Comparison of ENCODE assay signal across 8 cellular contexts in the genomic region with DNA sequence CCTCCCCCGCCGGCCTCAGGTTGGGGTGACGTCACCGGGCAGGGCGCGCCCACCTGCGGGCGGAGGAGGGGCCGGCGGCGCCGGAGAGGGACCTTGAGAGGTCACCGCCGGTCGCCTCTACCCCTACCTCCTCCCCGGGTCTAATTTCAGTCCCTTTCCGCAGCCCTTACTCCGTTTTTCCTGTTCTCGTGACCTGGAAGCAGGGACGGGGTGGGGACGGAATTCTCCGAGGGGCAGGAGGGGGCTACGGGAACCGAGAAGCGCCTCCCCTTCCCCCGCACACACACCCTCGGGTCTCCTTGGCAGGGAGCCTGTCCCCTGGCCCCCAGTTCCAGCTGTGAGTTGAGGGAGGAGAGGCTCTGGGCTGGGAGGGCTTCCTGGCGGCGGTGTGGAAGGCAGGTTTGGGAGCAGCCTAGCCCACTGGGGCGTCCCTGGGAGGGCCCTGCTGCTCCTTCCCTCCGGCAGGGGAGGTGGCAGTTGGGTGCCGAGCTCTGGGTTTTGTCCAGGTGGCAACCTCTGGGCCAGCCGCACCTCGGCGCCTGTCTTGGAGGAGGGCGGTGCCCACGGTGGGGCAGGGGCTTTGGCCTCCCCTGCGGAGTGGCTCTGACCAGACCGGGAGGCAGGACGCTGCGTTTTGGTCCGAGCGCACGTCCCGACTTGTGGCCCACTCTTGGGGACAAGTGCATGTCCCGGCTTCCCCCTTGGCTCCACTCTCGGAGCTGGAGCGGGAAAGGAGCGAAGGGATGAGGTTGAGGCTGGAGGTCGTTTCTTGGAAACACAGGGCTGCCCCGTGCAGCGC. TPM values are rescaled to one million over a fixed set of nuclear protein-coding genes. Genes with fewer than 3 reads are reported as not detected.
A peak's percentile ranks its signal among the peaks of the same experiment; 100 is the strongest.
DNase-seq lines count a peak whose midpoint lies in the region; ATAC-seq and TF ChIP-seq lines count a peak whose summit lies in the region.

No MANE protein-coding gene starts in this region.

- peaks cover 8% of the 10 kb centered on the region; the same call in 1 of the 2 replicates for H3K79me2 ChIP-seq in SK-N-SH (ENCODE audit: insufficient read depth)

- WGBS in SK-N-SH (ENCODE audit: low lambda C conversion rate): 26% methylated on average over 25 of the region's 52 CpGs
- 1 to 3% methylated on average over 33 to 38 of the region's 52 CpGs for WGBS in thyroid gland, 2 donors

- ATAC-seq in SK-N-SH treated with all-trans-retinoic acid at 6 μM for 48 hours: no peak

- TF ChIP-seq EP300 in SK-N-SH (IDR thresholded peaks at IDR 0.05; ENCODE audit: borderline replicate concordance in 1 of 2, low read depth in 1 of 2, low read length in 1 of 2): no peak

- peaks cover 0 to 19% of the 10 kb centered on the region in 2 experiments; a peak in 1 of 4 replicates for H3K4me1 ChIP-seq in SK-N-SH (ENCODE audit: control insufficient read depth in 1 of 2, insufficient read depth in 2 of 2, low read depth in 1 of 2, low read length in 1 of 2)
- peaks cover 21% of the 10 kb centered on the region for H3K4me1 ChIP-seq in colonic mucosa
- peaks cover 12% of the 10 kb centered on the region for H3K4me1 ChIP-seq in neuron (ENCODE audit: insufficient read depth, low read length)
- peaks cover 24 to 36% of the 10 kb centered on the region in 2 donors for H3K4me1 ChIP-seq in thyroid gland

- peaks cover 11% of the 10 kb centered on the region for H3F3A ChIP-seq in SK-N-SH (replicated peaks; ENCODE audit: insufficient read depth)

- DNase-seq in SK-N-SH: peak; percentile 82
- peak; percentile 83 for DNase-seq in NCI-H69 (lab: John Stamatoyannopoulos, UW)
- DNase-seq in colonic mucosa: peak; percentile 68
- DNase-seq in thyroid gland: no peak
- no peak for DNase-seq in RKO (ENCODE audit: low spot score)
- DNase-seq in CD1c-positive myeloid dendritic cell (ENCODE audit: extremely low spot score): no peak

- H2AFZ ChIP-seq in SK-N-SH (ENCODE audit: low read depth) (0 out of 2 replicates have a peak overlapping the region, but pooled peaks have one; percentile 41), neuron (ENCODE audit: low read depth, low read length) (no peak overlapping the region)

- peak overlapping the region; percentile 62 for H3K4me3 ChIP-seq in SK-N-SH (ENCODE audit: low read depth in 2 of 2, low read length in 1 of 2)
- H3K4me3 ChIP-seq in colonic mucosa: peak overlapping the region; percentile 8
- peak overlapping the region; percentile 35 for H3K4me3 ChIP-seq in neuron (ENCODE audit: low read length)
- no peak overlapping the region for H3K4me3 ChIP-seq in thyroid gland (replicated peaks in 1 of 3)

- POLR2A ChIA-PET in SK-N-SH (lab: Yijun Ruan, JAX): interaction anchor here (2.3 kb wide), 1 partner anchor 26 kb away, joined by 8 read pairs; a partner anchor contains a TSS

- no peaks in the 10 kb centered on the region for H3K9me3 ChIP-seq in SK-N-SH
- no peaks in the 10 kb centered on the region for H3K9me3 ChIP-seq in colonic mucosa
- H3K9me3 ChIP-seq in neuron (ENCODE audit: low read length): no peaks in the 10 kb centered on the region
- H3K9me3 ChIP-seq in thyroid gland: no peaks in the 10 kb centered on the region

- no peaks in the 10 kb centered on the region for H4K20me1 ChIP-seq in SK-N-SH (ENCODE audit: insufficient read depth)

- CTCF ChIA-PET in SK-N-SH (lab: Yijun Ruan, JAX): interaction anchor here (1.3 to 12.9 kb wide), 3 partner anchors 8 to 18 kb away, joined by 4 to 108 read pairs (median 4); no protein-coding TSS in a partner anchor

- peak overlapping the region in 1 of 2 experiments; percentile 58; a peak in 1 of 4 replicates for H3K27ac ChIP-seq in SK-N-SH (ENCODE audit: low read depth in 2 of 2, low read length in 1 of 2)
- no peak overlapping the region for H3K27ac ChIP-seq in colonic mucosa
- H3K27ac ChIP-seq in thyroid gland: no peak overlapping the region

- no peaks in the 10 kb centered on the region for H3K27me3 ChIP-seq in SK-N-SH (ENCODE audit: insufficient read depth)
- peaks cover 23% of the 10 kb centered on the region for H3K27me3 ChIP-seq in colonic mucosa
- H3K27me3 ChIP-seq in neuron (ENCODE audit: insufficient read depth, low read length): peaks cover 30% of the 10 kb centered on the region
- peaks cover 14% of the 10 kb centered on the region for H3K27me3 ChIP-seq in thyroid gland

- H3K9me2 ChIP-seq in SK-N-SH: no peaks in the 10 kb centered on the region

- no peak for TF ChIP-seq CTCF in SK-N-SH (IDR thresholded peaks at IDR 0.05)
- no peak for TF ChIP-seq CTCF in colonic mucosa (IDR thresholded peaks at IDR 0.05)
- no peak for TF ChIP-seq CTCF in thyroid gland (IDR thresholded peaks at IDR 0.05)

- no peak for TF ChIP-seq RAD21 in SK-N-SH (IDR thresholded peaks at IDR 0.05; ENCODE audit: low read length)

- intact Hi-C loops in colonic mucosa (cut with DNase I) (no loop called here), thyroid gland (cut with DNase I) (no loop called here)

- no peak for TF ChIP-seq POLR2A in thyroid gland (IDR thresholded peaks at IDR 0.05)

- peaks cover 4 to 12% of the 10 kb centered on the region in 2 experiments for H3K36me3 ChIP-seq in SK-N-SH (replicated peaks in 1 of 2; ENCODE audit: control insufficient read depth in 1 of 2, insufficient read depth in 2 of 2, low read length in 1 of 2)
- H3K36me3 ChIP-seq in colonic mucosa: peaks cover 5% of the 10 kb centered on the region
- H3K36me3 ChIP-seq in neuron (ENCODE audit: insufficient read depth, low read length): peaks cover 14% of the 10 kb centered on the region
- H3K36me3 ChIP-seq in thyroid gland: peaks cover 9 to 12% of the 10 kb centered on the region in 2 donors

- peak overlapping the region; percentile 85 for H3K4me2 ChIP-seq in SK-N-SH

- H3K9ac ChIP-seq in SK-N-SH (peak overlapping the region; percentile 46; the same call in 1 of the 2 replicates), colonic mucosa (ENCODE audit: low read depth in 2 of 2, low read length in 2 of 2) (peak overlapping the region; percentile 73 to 78)

TF ChIP-seq in SK-N-SH, 30 proteins besides CTCF, POLR2A, EP300 and RAD21 (continues in another document):
- no peak for TF ChIP-seq CHD2 (IDR thresholded peaks at IDR 0.05; ENCODE audit: low read length, partially characterized antibody)
- TF ChIP-seq FOXJ3 (CRISPR knock-in tag; IDR thresholded peaks at IDR 0.05): no peak
- TF ChIP-seq RCOR1 (IDR thresholded peaks at IDR 0.05; ENCODE audit: low read length): no peak

TF ChIP-seq in SK-N-SH treated with all-trans-retinoic acid at 6 μM for 48 hours, 23 proteins besides CTCF, POLR2A, EP300 and RAD21 (continues in another document):
- no peak for TF ChIP-seq RARB (CRISPR knock-in tag; IDR thresholded peaks at IDR 0.05)
- no peak for TF ChIP-seq TOX (CRISPR knock-in tag; IDR thresholded peaks at IDR 0.05; ENCODE audit: borderline replicate concordance)
- TF ChIP-seq, protein P1, sequence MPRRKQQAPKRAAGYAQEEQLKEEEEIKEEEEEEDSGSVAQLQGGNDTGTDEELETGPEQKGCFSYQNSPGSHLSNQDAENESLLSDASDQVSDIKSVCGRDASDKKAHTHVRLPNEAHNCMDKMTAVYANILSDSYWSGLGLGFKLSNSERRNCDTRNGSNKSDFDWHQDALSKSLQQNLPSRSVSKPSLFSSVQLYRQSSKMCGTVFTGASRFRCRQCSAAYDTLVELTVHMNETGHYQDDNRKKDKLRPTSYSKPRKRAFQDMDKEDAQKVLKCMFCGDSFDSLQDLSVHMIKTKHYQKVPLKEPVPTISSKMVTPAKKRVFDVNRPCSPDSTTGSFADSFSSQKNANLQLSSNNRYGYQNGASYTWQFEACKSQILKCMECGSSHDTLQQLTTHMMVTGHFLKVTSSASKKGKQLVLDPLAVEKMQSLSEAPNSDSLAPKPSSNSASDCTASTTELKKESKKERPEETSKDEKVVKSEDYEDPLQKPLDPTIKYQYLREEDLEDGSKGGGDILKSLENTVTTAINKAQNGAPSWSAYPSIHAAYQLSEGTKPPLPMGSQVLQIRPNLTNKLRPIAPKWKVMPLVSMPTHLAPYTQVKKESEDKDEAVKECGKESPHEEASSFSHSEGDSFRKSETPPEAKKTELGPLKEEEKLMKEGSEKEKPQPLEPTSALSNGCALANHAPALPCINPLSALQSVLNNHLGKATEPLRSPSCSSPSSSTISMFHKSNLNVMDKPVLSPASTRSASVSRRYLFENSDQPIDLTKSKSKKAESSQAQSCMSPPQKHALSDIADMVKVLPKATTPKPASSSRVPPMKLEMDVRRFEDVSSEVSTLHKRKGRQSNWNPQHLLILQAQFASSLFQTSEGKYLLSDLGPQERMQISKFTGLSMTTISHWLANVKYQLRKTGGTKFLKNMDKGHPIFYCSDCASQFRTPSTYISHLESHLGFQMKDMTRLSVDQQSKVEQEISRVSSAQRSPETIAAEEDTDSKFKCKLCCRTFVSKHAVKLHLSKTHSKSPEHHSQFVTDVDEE (CRISPR knock-in tag; IDR thresholded peaks at IDR 0.05): no peak
- no peak for TF ChIP-seq ZC3H10 (CRISPR knock-in tag; IDR thresholded peaks at IDR 0.05)
- TF ChIP-seq ZNF8 (CRISPR knock-in tag; IDR thresholded peaks at IDR 0.05): no peak

RNA-seq across cellular contexts. Expression of a gene that starts 0.8 kb away (rescaled TPM):
- 10.7 and 10.8 TPM in 2 replicates for polyA plus RNA-seq in SK-N-SH (2012; rRNA removed)
- 5.5 and 7.5 TPM in 2 replicates for polyA plus RNA-seq in SK-N-SH (2012; cell fraction: cytosol; rRNA removed)
- polyA plus RNA-seq in SK-N-SH (2012; cell fraction: nucleus; rRNA removed): 21.8 and 29.3 TPM in 2 replicates
- total RNA-seq in colonic mucosa (1 to 10 TPM; 1.5 to 1.9 TPM), thyroid gland (not detected)

RNA-seq across cellular contexts. Expression of a gene that starts 6.5 kb away (rescaled TPM):
- polyA plus RNA-seq in SK-N-SH (2012; rRNA removed): 13.3 and 20.4 TPM in 2 replicates
- polyA plus RNA-seq in SK-N-SH (2012; cell fraction: cytosol; rRNA removed): 12.2 and 13.2 TPM in 2 replicates
- 20.2 and 20.6 TPM in 2 replicates for polyA plus RNA-seq in SK-N-SH (2012; cell fraction: nucleus; rRNA removed)
- 10 to 100 TPM; 76.6 to 79.5 TPM for total RNA-seq in colonic mucosa
- 10 to 100 TPM in 3 of 4 donors, 1 to 10 TPM in 1; 7.8 to 37.2 (median 22.3) TPM for total RNA-seq in thyroid gland

RNA-seq across cellular contexts. Expression of a gene that starts 9.3 kb away (rescaled TPM):
- polyA plus RNA-seq in SK-N-SH (2012; rRNA removed): 0.19 and 0.21 TPM in 2 replicates
- 0.05 TPM in 1 of 2 replicates, not detected in the other for polyA plus RNA-seq in SK-N-SH (2012; cell fraction: cytosol; rRNA removed)
- polyA plus RNA-seq in SK-N-SH (2012; cell fraction: nucleus; rRNA removed): 1.6 and 1.8 TPM in 2 replicates
- 10 to 100 TPM; 43.9 to 80.1 TPM for total RNA-seq in colonic mucosa
- not detected for total RNA-seq in thyroid gland

RNA-seq across cellular contexts. Expression of a gene that starts 18.7 kb away (rescaled TPM):
- 36.7 and 37.1 TPM in 2 replicates for polyA plus RNA-seq in SK-N-SH (2012; rRNA removed)
- polyA plus RNA-seq in SK-N-SH (2012; cell fraction: cytosol; rRNA removed): 9.7 and 21.1 TPM in 2 replicates
- 91.7 and 142 TPM in 2 replicates for polyA plus RNA-seq in SK-N-SH (2012; cell fraction: nucleus; rRNA removed)
- total RNA-seq in colonic mucosa (10 to 100 TPM; 19.4 to 43.1 TPM), thyroid gland (10 to 100 TPM; 34.4 to 91.8 (median 53.7) TPM)

RNA-seq across cellular contexts. Expression of a gene that starts 19.1 kb away (rescaled TPM):
- polyA plus RNA-seq in SK-N-SH (2012; rRNA removed): 38.1 and 47.8 TPM in 2 replicates
- 19.2 and 29.4 TPM in 2 replicates for polyA plus RNA-seq in SK-N-SH (2012; cell fraction: cytosol; rRNA removed)
- polyA plus RNA-seq in SK-N-SH (2012; cell fraction: nucleus; rRNA removed): 170 and 358 TPM in 2 replicates
- total RNA-seq in colonic mucosa (10 to 100 TPM; 45.4 to 64.3 TPM), thyroid gland (10 to 100 TPM; 19.0 to 38.4 (median 27.4) TPM)

Comparison
In these comparisons a context has a peak if more than half of its experiments do, and no peak if none do; other contexts are left out.
1. DNase-seq: peak in SK-N-SH (single experiment), NCI-H69 (single experiment) and colonic mucosa (single experiment); none in thyroid gland (0 of 2), RKO (single experiment) and CD1c-positive myeloid dendritic cell (single experiment).
2. H3K4me3 ChIP-seq: peak in SK-N-SH (2 of 2), colonic mucosa (single experiment) and neuron (single experiment); none in thyroid gland (0 of 3).
3. RNA of a gene that starts 9.3 kb away (total RNA-seq): 43.9 to 80.1 TPM in colonic mucosa; not detected in thyroid gland; every median in the first group is over 10 times any median in the second.